16 cellular contexts compared by ENCODE assay signal in genomic region chr22:23068096-23068831, GRCh38. TPM values are rescaled to one million over a fixed set of nuclear protein-coding genes. Genes with fewer than 3 reads are reported as not detected.
A peak's percentile ranks its signal among the peaks of the same experiment; 100 is the strongest.
DNase-seq lines count a peak whose midpoint lies in the region; ATAC-seq and TF ChIP-seq lines count a peak whose summit lies in the region.
"Had no signal": no experiment of that assay in that cellular context is flagged by ENCODE, and none has a peak within 500 bp of the region (broad histone marks: within the 10 kb centered on the region; RNA-seq: fewer than 3 reads in every experiment).

No MANE protein-coding gene starts in this region.

- H3K27ac Mint-ChIP-seq in CD14-positive monocyte, result peak overlapping the region in 1 of 7 donors; percentile 6
- no peak overlapping the region for H3K27ac Mint-ChIP-seq in progenitor cell of endocrine pancreas

- peaks cover 8% of the 10 kb centered on the region for H3K4me1 Mint-ChIP-seq in CD14-positive monocyte
- peaks cover 19% of the 10 kb centered on the region for H3K4me1 Mint-ChIP-seq in progenitor cell of endocrine pancreas (ENCODE audit: low read depth)

- H3K27me3 Mint-ChIP-seq in CD14-positive monocyte (ENCODE audit: low read depth in 3 of 3), result peaks cover 38 to 52% (median 43%) of the 10 kb centered on the region in 3 donors
- peaks cover 48% of the 10 kb centered on the region for H3K27me3 Mint-ChIP-seq in progenitor cell of endocrine pancreas

- H3K9me3 Mint-ChIP-seq in CD14-positive monocyte (peaks cover 0 to 6% (median 4%) of the 10 kb centered on the region in 7 donors), progenitor cell of endocrine pancreas (ENCODE audit: low read depth) (no peaks in the 10 kb centered on the region)

- peak; percentile 35 for DNase-seq in CD14-positive monocyte (ENCODE audit: low spot score)
- DNase-seq in Peyer's patch, result peak in 2 of 3 donors; percentile 40
- DNase-seq in heart left ventricle, result peak in 3 of 5 donors; percentile 20 to 52 (median 22)
- DNase-seq in progenitor cell of endocrine pancreas (ENCODE audit: low spot score, unreplicated experiment), result peak; percentile 5
- DNase-seq in RWPE1 (ENCODE audit: low spot score), result no peak
- DNase-seq in cortex of kidney (lab: John Stamatoyannopoulos, UW), result no peak
- DNase-seq in COLO668 (lab: John Stamatoyannopoulos, UW; ENCODE audit: unreplicated experiment), result no peak
- no peak for DNase-seq in Kasumi-1 (lab: John Stamatoyannopoulos, UW)
- DNase-seq: effector CD8-positive, alpha-beta T cell; foreskin keratinocyte; NCI-H1048; NCI-H2171; NK-92 treated with Interleukin-12 subunit alpha and Interleukin-12 subunit beta, amount 100 ng/mL, for 24 hours had no signal

- no peak for ATAC-seq in heart left ventricle
- ATAC-seq: foreskin keratinocyte had no signal

- no peaks in the 10 kb centered on the region for H3K36me3 ChIP-seq in Peyer's patch
- H3K36me3 ChIP-seq in heart left ventricle, result no peaks in the 10 kb centered on the region
- H3K36me3 ChIP-seq: upper lobe of left lung had no signal

- no peaks in the 10 kb centered on the region for H3K27me3 ChIP-seq in Peyer's patch
- H3K27me3 ChIP-seq in heart left ventricle, result peaks cover 0 to 11% (median 0%) of the 10 kb centered on the region in 9 donors
- H3K27me3 ChIP-seq: SJSA1 had no signal

- TF ChIP-seq POLR2A in Peyer's patch (IDR thresholded peaks at IDR 0.05), result no peak
- no peak for TF ChIP-seq POLR2A in heart left ventricle (IDR thresholded peaks at IDR 0.05)

- H3K4me3 ChIP-seq in Peyer's patch (no peak overlapping the region), heart left ventricle (no peak overlapping the region)
- H3K4me3 ChIP-seq: SJSA1, upper lobe of left lung had no signal

- H3K27ac ChIP-seq in Peyer's patch, result no peak overlapping the region
- peak overlapping the region in 1 of 12 donors; percentile 42 for H3K27ac ChIP-seq in heart left ventricle
- H3K27ac ChIP-seq in RWPE1, result no peak overlapping the region
- H3K27ac ChIP-seq: foreskin keratinocyte, parathyroid adenoma, SJSA1, upper lobe of left lung had no signal

- POLR2A ChIA-PET in RWPE1 (lab: Yijun Ruan, JAX; ENCODE audit: low non-redundant PET), result no interaction called here

- CTCF ChIA-PET in RWPE1 (lab: Yijun Ruan, JAX), result no interaction called here

- H3K9me3 ChIP-seq in Peyer's patch (no peaks in the 10 kb centered on the region), heart left ventricle (no peaks in the 10 kb centered on the region)
- H3K9me3 ChIP-seq: SJSA1, upper lobe of left lung had no signal

- intact Hi-C loops in CD14-positive monocyte (cut with micrococcal nuclease), result loop anchor here in 1 of 2 donors (5.0 kb wide), 1 partner anchor 79 kb away; the partner anchor contains the start of gene RAB36
- intact Hi-C loops in heart left ventricle (cut with DNase I), result loop anchor here in 1 of 10 donors (10.0 kb wide), 1 partner anchor 47 kb away; no protein-coding TSS in a partner anchor

- H3K36me3 Mint-ChIP-seq in CD14-positive monocyte (peaks cover 0 to 3% of the 10 kb centered on the region in 2 donors), progenitor cell of endocrine pancreas (ENCODE audit: insufficient read depth) (no peaks in the 10 kb centered on the region)

- no peak for TF ChIP-seq CTCF in CD14-positive monocyte (IDR thresholded peaks at IDR 0.05)
- TF ChIP-seq CTCF in Peyer's patch (IDR thresholded peaks at IDR 0.05), result no peak
- no peak for TF ChIP-seq CTCF in heart left ventricle (IDR thresholded peaks at IDR 0.05)
- no peak for TF ChIP-seq CTCF in progenitor cell of endocrine pancreas (IDR thresholded peaks at IDR 0.05; ENCODE audit: unreplicated experiment)
- no peak for TF ChIP-seq CTCF in RWPE1 (conservative IDR thresholded peaks at IDR 0.05; ENCODE audit: low read depth)

- H3K4me3 Mint-ChIP-seq in CD14-positive monocyte (no peak overlapping the region), progenitor cell of endocrine pancreas (ENCODE audit: low read depth) (no peak overlapping the region)

- H3K4me1 ChIP-seq in Peyer's patch (peaks cover 4 to 16% (median 6%) of the 10 kb centered on the region in 4 donors), heart left ventricle (peaks cover 0 to 31% (median 13%) of the 10 kb centered on the region in 12 donors)
- H3K4me1 ChIP-seq: foreskin keratinocyte, parathyroid adenoma had no signal

- WGBS in heart left ventricle, 4 donors, result 56 to 74% (median 56%) methylated on average over 7 to 8 of the region's 8 CpGs

RNA-seq across cellular contexts. Expression of gene GNAZ, which starts 2.1 kb away (rescaled TPM):
- under 1 TPM in 1 of 2 donors, not detected in 1; 0.04 TPM for polyA plus RNA-seq in CD14-positive monocyte
- 1 to 10 TPM in 2 of 4 donors, under 1 TPM in 2; 0.35 to 3.5 (median 1.9) TPM for total RNA-seq in Peyer's patch
- total RNA-seq in heart left ventricle, result 10 to 100 TPM in 1 of 9 donors, 1 to 10 TPM in 8; 1.8 to 13.9 (median 2.6) TPM
- polyA plus RNA-seq in heart left ventricle, result 1 to 10 TPM; 1.1 to 1.9 TPM
- total RNA-seq in progenitor cell of endocrine pancreas, result 16.3 and 19.2 TPM in 2 replicates

Comparison
In these comparisons a context has a peak if more than half of its experiments do, and no peak if none do; other contexts are left out.
1. DNase-seq: peak in CD14-positive monocyte (single experiment), Peyer's patch (2 of 3), heart left ventricle (3 of 5) and progenitor cell of endocrine pancreas (single experiment); none in RWPE1 (single experiment), cortex of kidney (single experiment), COLO668 (single experiment) and Kasumi-1 (0 of 2).